Comparison of ENCODE assay signal across 9 cellular contexts in the genomic region with DNA sequence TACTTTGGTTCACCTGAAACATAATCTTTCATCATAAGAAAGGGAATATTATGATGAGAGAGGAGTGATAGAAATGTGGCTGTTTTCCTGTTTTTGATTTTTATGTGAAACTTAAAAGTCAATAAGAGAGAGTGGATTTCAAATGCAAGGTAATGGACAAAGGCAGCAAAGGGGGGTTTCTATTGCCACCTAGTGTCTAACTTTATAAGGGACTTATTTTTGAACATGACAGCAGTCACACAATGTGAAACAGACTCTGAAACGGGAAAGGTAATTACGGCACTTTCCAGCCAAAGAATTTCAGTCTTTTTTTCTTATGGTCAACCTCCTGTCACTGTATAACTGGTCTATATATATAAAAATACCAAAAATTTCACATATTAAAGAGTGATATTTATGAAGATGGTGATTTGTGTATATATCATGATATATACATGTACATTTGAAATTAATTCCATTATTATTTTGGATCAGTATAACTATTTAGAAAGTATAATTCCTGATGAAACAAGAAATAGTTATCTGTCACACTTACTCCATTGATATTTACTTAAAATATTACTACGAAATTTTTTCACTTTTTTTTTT.
DNase-seq lines count a peak whose midpoint lies in the region; ATAC-seq and TF ChIP-seq lines count a peak whose summit lies in the region.
"Had no signal": no experiment of that assay in that cellular context is flagged by ENCODE, and none has a peak within 500 bp of the region (broad histone marks: within the 10 kb centered on the region; RNA-seq: fewer than 3 reads in every experiment).

No MANE protein-coding gene starts in this region.

- H3K9me3 Mint-ChIP-seq in H9 = no peaks in the 10 kb centered on the region
- H3K9me3 Mint-ChIP-seq: CD8-positive, alpha-beta memory T cell had no signal

- peak; percentile 73 for TF ChIP-seq CTCF in H9 (conservative IDR thresholded peaks at IDR 0.05)
- peak; percentile 86 for TF ChIP-seq CTCF in RWPE2 (IDR thresholded peaks at IDR 0.05; ENCODE audit: poor library complexity, severe bottlenecking)
- TF ChIP-seq CTCF in fibroblast of pulmonary artery (IDR thresholded peaks at IDR 0.05; ENCODE audit: low read length, missing control alignments) = peak; percentile 80
- TF ChIP-seq CTCF in psoas muscle (IDR thresholded peaks at IDR 0.05) = peak; percentile 60

- H3K4me1 Mint-ChIP-seq in H9 = peaks cover 9 to 14% of the 10 kb centered on the region in 2 experiments
- H3K4me1 Mint-ChIP-seq: CD8-positive, alpha-beta memory T cell had no signal

- no peak overlapping the region for H3K4me2 ChIP-seq in H9 (ENCODE audit: insufficient read depth, insufficient read length, low read length)
- H3K4me2 ChIP-seq in Karpas-422 (ENCODE audit: low read depth, low read length, poor library complexity, severe bottlenecking) = no peak overlapping the region

- H2AFZ ChIP-seq in H9 (ENCODE audit: low read length) = no peak overlapping the region
- H2AFZ ChIP-seq in Karpas-422 (ENCODE audit: low read length) = no peak overlapping the region

- no peak overlapping the region for H3K14ac ChIP-seq in H9 (ENCODE audit: insufficient read depth, low read length)

- H3K27ac ChIP-seq in H9 (ENCODE audit: insufficient read length, low read depth, low read length) (no peak overlapping the region), Karpas-422 (ENCODE audit: low read length) (no peak overlapping the region), RWPE2 (ENCODE audit: poor library complexity, severe bottlenecking) (no peak overlapping the region), psoas muscle (no peak overlapping the region)

- H2BK120ac ChIP-seq in H9 (ENCODE audit: low read depth, low read length, poor library complexity, severe bottlenecking) = no peak overlapping the region

- H2BK15ac ChIP-seq in H9 (ENCODE audit: low read depth, low read length) = no peak overlapping the region

- no peak overlapping the region for H2BK5ac ChIP-seq in H9 (ENCODE audit: insufficient read length, low read length)

- ATAC-seq in RWPE2 (ENCODE audit: low read depth) = peak; percentile 66; the same call in 2 of the 3 replicates
- ATAC-seq in psoas muscle = peak in 2 of 4 donors; percentile 59 to 81

- H3K4me3 Mint-ChIP-seq in H9 = no peak overlapping the region
- H3K4me3 Mint-ChIP-seq: CD8-positive, alpha-beta memory T cell had no signal

- no peak overlapping the region for H2BK12ac ChIP-seq in H9 (ENCODE audit: insufficient read length, low read depth, low read length)

- peaks cover 4% of the 10 kb centered on the region; the same call in 1 of the 2 replicates for H3K27me3 Mint-ChIP-seq in H9 (ENCODE audit: low read depth)

- DNase-seq in NCI-H524 (lab: John Stamatoyannopoulos, UW) = peak; percentile 2 to 47
- no peak for DNase-seq in NCI-H524 treated with DMSO at 0.1 percent for 48 hours (lab: John Stamatoyannopoulos, UW)
- DNase-seq in H9 = no peak
- peak; percentile 55 for DNase-seq in Karpas-422
- DNase-seq in RWPE2 (ENCODE audit: low spot score) = no peak
- peak; percentile 81 for DNase-seq in fibroblast of pulmonary artery (ENCODE audit: low read depth)
- DNase-seq in psoas muscle = no peak
- no peak for DNase-seq in stimulated activated CD4-positive, alpha-beta T cell treated with anti-CD3 and anti-CD28 coated beads, Interleukin-2, amount 100 ng/mL, for 24 hours

- H4K8ac ChIP-seq in H9 (replicated peaks; ENCODE audit: insufficient read length, low read depth, low read length) = no peak overlapping the region

- H2AK5ac ChIP-seq in H9 (ENCODE audit: insufficient read length, low read length) = no peak overlapping the region

- H3T11ph ChIP-seq in H9 (ENCODE audit: low read length) = no peak overlapping the region

- H3K79me1 ChIP-seq in H9 (ENCODE audit: insufficient read depth, low read depth, low read length, poor library complexity, severe bottlenecking) = no peaks in the 10 kb centered on the region

- WGBS in H9 (ENCODE audit: extremely low coverage, insufficient read length, low lambda C conversion rate) = no CpG with 5 or more reads among the region's 3 CpGs
- 26 to 33% (median 27%) methylated on average over 3 of the region's 3 CpGs for WGBS in psoas muscle, 3 donors

- H3K18ac ChIP-seq in H9 (ENCODE audit: insufficient read length, low read depth, low read length) = no peak overlapping the region

- no peak overlapping the region for H3K27ac Mint-ChIP-seq in H9
- H3K27ac Mint-ChIP-seq: CD8-positive, alpha-beta memory T cell had no signal

- H3K4me1 ChIP-seq in H9 (ENCODE audit: insufficient read depth, low read length) (no peaks in the 10 kb centered on the region), Karpas-422 (ENCODE audit: low read length) (no peaks in the 10 kb centered on the region), RWPE2 (ENCODE audit: insufficient read depth, poor library complexity, severe bottlenecking) (peaks cover 4% of the 10 kb centered on the region), psoas muscle (no peaks in the 10 kb centered on the region)

- no peak overlapping the region for H3K4me3 ChIP-seq in Karpas-422 (ENCODE audit: low read length)
- H3K4me3 ChIP-seq in RWPE2 (ENCODE audit: severe bottlenecking) = no peak overlapping the region
- no peak overlapping the region for H3K4me3 ChIP-seq in fibroblast of pulmonary artery (replicated peaks; ENCODE audit: low read depth, low read length)
- no peak overlapping the region for H3K4me3 ChIP-seq in psoas muscle

- no peaks in the 10 kb centered on the region for H3K36me3 Mint-ChIP-seq in H9 (ENCODE audit: insufficient read depth in 1 of 3, low read depth in 3 of 3)
- H3K36me3 Mint-ChIP-seq: CD8-positive, alpha-beta memory T cell had no signal

- H3K36me3 ChIP-seq in Karpas-422 (ENCODE audit: insufficient read depth, low read length) (no peaks in the 10 kb centered on the region), RWPE2 (ENCODE audit: low read depth) (no peaks in the 10 kb centered on the region), psoas muscle (ENCODE audit: insufficient read depth in 1 of 2, low read depth in 1 of 2) (no peaks in the 10 kb centered on the region)

- no peak overlapping the region for H4K91ac ChIP-seq in H9 (ENCODE audit: insufficient read length, low read depth, low read length)

- H3K27me3 ChIP-seq in H9 (ENCODE audit: insufficient read depth, low read length) (no peaks in the 10 kb centered on the region), Karpas-422 (ENCODE audit: low read length) (no peaks in the 10 kb centered on the region), RWPE2 (ENCODE audit: insufficient read depth, poor library complexity, severe bottlenecking) (no peaks in the 10 kb centered on the region), psoas muscle (ENCODE audit: insufficient read depth in 3 of 3, low read length in 2 of 3) (no peaks in the 10 kb centered on the region)

- H3K23ac ChIP-seq in H9 (ENCODE audit: insufficient read length, low read depth, low read length) = no peak overlapping the region

- no peak overlapping the region for H3K4ac ChIP-seq in H9 (ENCODE audit: low read depth, low read length)

- H3K9me2 ChIP-seq in Karpas-422 (replicated peaks; ENCODE audit: insufficient read depth, low read length) = no peaks in the 10 kb centered on the region

- H3K9me3 ChIP-seq in H9 (ENCODE audit: control insufficient read depth, low read depth, low read length) (no peaks in the 10 kb centered on the region), Karpas-422 (ENCODE audit: low read length) (no peaks in the 10 kb centered on the region), RWPE2 (ENCODE audit: severe bottlenecking) (no peaks in the 10 kb centered on the region), psoas muscle (no peaks in the 10 kb centered on the region)

- no peaks in the 10 kb centered on the region for H3K23me2 ChIP-seq in H9 (ENCODE audit: insufficient read length, low read depth, low read length, poor library complexity, severe bottlenecking)

- intact Hi-C loops in psoas muscle (cut with DNase I) = no loop called here

- H4K20me1 ChIP-seq in H9 (ENCODE audit: control insufficient read depth, insufficient read depth, insufficient read length) = no peaks in the 10 kb centered on the region
- no peaks in the 10 kb centered on the region for H4K20me1 ChIP-seq in Karpas-422 (ENCODE audit: insufficient read depth, low read depth, low read length)

- H2BK20ac ChIP-seq in H9 (ENCODE audit: low read depth, low read length, poor library complexity, severe bottlenecking) = no peak overlapping the region

- H3K79me2 ChIP-seq in H9 (ENCODE audit: insufficient read depth, low read length) (no peaks in the 10 kb centered on the region), Karpas-422 (ENCODE audit: low read length) (no peaks in the 10 kb centered on the region)

- H3K9ac ChIP-seq in H9 (ENCODE audit: extremely low read depth, insufficient read length, low read length) = no peak overlapping the region
- H3K9ac ChIP-seq in Karpas-422 (ENCODE audit: low read length) = no peak overlapping the region

- no peak overlapping the region for H4K5ac ChIP-seq in H9 (ENCODE audit: insufficient read length, low read depth, low read length)

- H3K56ac ChIP-seq in H9 (ENCODE audit: insufficient read length, low read depth, low read length) = no peak overlapping the region

Comparison
In these comparisons a context has a peak if more than half of its experiments do, and no peak if none do; other contexts are left out.
1. DNase-seq: peak in NCI-H524 (2 of 2), Karpas-422 (single experiment) and fibroblast of pulmonary artery (single experiment); none in NCI-H524 treated with DMSO at 0.1 percent for 48 hours (single experiment), H9 (single experiment), RWPE2 (single experiment), psoas muscle (0 of 2) and stimulated activated CD4-positive, alpha-beta T cell treated with anti-CD3 and anti-CD28 coated beads, Interleukin-2, amount 100 ng/mL, for 24 hours (0 of 2).
2. Peak in every context shown above with its lines, with median percentiles within 50 percentile points of each other: CTCF ChIP-seq.